8 cellular contexts compared by ENCODE assay signal in genomic region chr6:127464881-127465459, GRCh38. TPM values are rescaled to one million over a fixed set of nuclear protein-coding genes. Genes with fewer than 3 reads are reported as not detected.
DNase-seq lines count a peak whose midpoint lies in the region; ATAC-seq and TF ChIP-seq lines count a peak whose summit lies in the region.

No MANE protein-coding gene starts in this region.

- ATAC-seq in GM21825 (IDR thresholded peaks at IDR 0.05; ENCODE audit: unreplicated experiment) (peak; percentile 94), gastrocnemius medialis (peak; percentile 67 to 77), HG03457 (IDR thresholded peaks at IDR 0.05; ENCODE audit: unreplicated experiment) (no peak)

- no peak for TF ChIP-seq POLR2A in gastrocnemius medialis (IDR thresholded peaks at IDR 0.05)

- H3K36me3 ChIP-seq in SU-DHL-6 (ENCODE audit: low read length) (no peaks in the 10 kb centered on the region), adipocyte (ENCODE audit: control insufficient read depth, insufficient read depth, low read length, severe bottlenecking) (no peaks in the 10 kb centered on the region), gastrocnemius medialis (no peaks in the 10 kb centered on the region)

- H4K20me1 ChIP-seq in SU-DHL-6 (ENCODE audit: low read depth, low read length): no peaks in the 10 kb centered on the region

- CTCF ChIA-PET in GM10248 (lab: Yijun Ruan, JAX): interaction anchor here (0.9 to 6.9 kb wide), 8 partner anchors 15 to 177 kb away, joined by 3 to 59 read pairs (median 8); no protein-coding TSS in a partner anchor

- H3K9ac ChIP-seq in SU-DHL-6 (ENCODE audit: low read length) (no peak overlapping the region), adipocyte (ENCODE audit: low read length) (peak overlapping the region; percentile 22)

- POLR2A ChIA-PET in GM10248 (lab: Yijun Ruan, JAX): no interaction called here

- H3K79me2 ChIP-seq in SU-DHL-6 (ENCODE audit: insufficient read depth, low read length): no peaks in the 10 kb centered on the region

- H3K27me3 ChIP-seq in SU-DHL-6 (ENCODE audit: low read length) (no peaks in the 10 kb centered on the region), adipocyte (replicated peaks; ENCODE audit: control insufficient read depth, insufficient read depth, low read length) (no peaks in the 10 kb centered on the region), gastrocnemius medialis (no peaks in the 10 kb centered on the region)

- in situ Hi-C loops in gastrocnemius medialis (cut with MboI; ENCODE audit: low sequenced_read_pairs in 4 of 4): loop anchor here in 2 of 4 donors (5.0 to 25.0 kb wide), 4 partner anchors 72 to 278 kb away; partner anchors contain the start of gene ECHDC1 (in 1 of the 2)

- H2AFZ ChIP-seq in SU-DHL-6 (ENCODE audit: low read depth, low read length, severe bottlenecking): no peak overlapping the region

- H3K4me3 ChIP-seq in SU-DHL-6 (ENCODE audit: insufficient read depth, low read length, poor library complexity, severe bottlenecking) (no peak overlapping the region), adipocyte (ENCODE audit: low read length) (peak overlapping the region; percentile 15), gastrocnemius medialis (no peak overlapping the region)

- H3K27ac ChIP-seq in SU-DHL-6 (ENCODE audit: low read depth, low read length) (no peak overlapping the region), gastrocnemius medialis (peak overlapping the region; percentile 73 to 94 (median 90))

- no peaks in the 10 kb centered on the region for H3K9me3 ChIP-seq in SU-DHL-6 (ENCODE audit: insufficient read depth, low read length)
- H3K9me3 ChIP-seq in adipocyte (ENCODE audit: control insufficient read depth, low read length): no peaks in the 10 kb centered on the region
- no peaks in the 10 kb centered on the region for H3K9me3 ChIP-seq in gastrocnemius medialis

- DNase-seq in GM10248 (ENCODE audit: extremely low spot score) (peak; percentile 55), LHCN-M2 (ENCODE audit: low read depth) (peak; percentile 70), adipocyte (ENCODE audit: low read depth) (peak; percentile 90), hepatic stellate cell (ENCODE audit: low spot score) (peak; percentile 60), gastrocnemius medialis (peak; percentile 49 to 63)

- H3K9me2 ChIP-seq in SU-DHL-6 (replicated peaks; ENCODE audit: insufficient read depth, low read length): no peaks in the 10 kb centered on the region

- H3F3A ChIP-seq in SU-DHL-6 (ENCODE audit: insufficient read depth): no peaks in the 10 kb centered on the region

- H3K4me2 ChIP-seq in SU-DHL-6 (ENCODE audit: low read depth, low read length, poor library complexity, severe bottlenecking): no peak overlapping the region

- TF ChIP-seq CTCF in GM10248 (IDR thresholded peaks at IDR 0.05; ENCODE audit: control extremely low read depth, extremely low read depth, low read depth, missing control alignments): peak; percentile 86
- peak; percentile 81 for TF ChIP-seq CTCF in SU-DHL-6 (IDR thresholded peaks at IDR 0.05; ENCODE audit: insufficient read depth, low read length, poor library complexity, severe bottlenecking)
- peak; percentile 56 to 82 (median 64) for TF ChIP-seq CTCF in gastrocnemius medialis (IDR thresholded peaks at IDR 0.05 in 4 of 5, conservative IDR thresholded peaks at IDR 0.05 in 1 of 5)

- peaks cover 24% of the 10 kb centered on the region for H3K4me1 ChIP-seq in adipocyte (ENCODE audit: control insufficient read depth, insufficient read depth, low read length)
- H3K4me1 ChIP-seq in gastrocnemius medialis: peaks cover 30 to 44% of the 10 kb centered on the region in 2 donors

- intact Hi-C loops in gastrocnemius medialis (cut with DNase I; ENCODE audit: low total_unique reads): loop anchor here (1.0 to 5.0 kb wide), 3 partner anchors 74 to 178 kb away; no protein-coding TSS in a partner anchor

RNA-seq across cellular contexts. Expression of gene KIAA0408, which starts 5.8 kb away (rescaled TPM):
- total RNA-seq in LHCN-M2 (2014; rRNA removed) (2.4 and 5.0 TPM in 2 replicates), gastrocnemius medialis (10 to 100 TPM; 34.0 to 57.4 (median 44.8) TPM)
- polyA plus RNA-seq in LHCN-M2 (2012): 1.5 TPM
